In genomic region chr3:50260027-50260941, GRCh38 we compare ENCODE assay signal across 7 cellular contexts. TPM values are rescaled to one million over a fixed set of nuclear protein-coding genes. Genes with fewer than 3 reads are reported as not detected.
A peak's percentile ranks its signal among the peaks of the same experiment; 100 is the strongest.
DNase-seq lines count a peak whose midpoint lies in the region; ATAC-seq and TF ChIP-seq lines count a peak whose summit lies in the region.

No MANE protein-coding gene starts in this region.

- H3K9ac ChIP-seq in skeletal muscle satellite cell (ENCODE audit: low read depth, low read length), result peak overlapping the region; percentile 90

- in situ Hi-C loops in brain microvascular endothelial cell (cut with HindIII; ENCODE audit: low pct_ligation_motif_present, low sequenced_read_pairs), result no loop called here

- peak; percentile 65 for TF ChIP-seq POLR2A in GM15510 (IDR thresholded peaks at IDR 0.05; ENCODE audit: borderline replicate concordance, extremely low read depth, insufficient read length)

- peaks cover 33% of the 10 kb centered on the region for H3K36me3 ChIP-seq in brain microvascular endothelial cell (replicated peaks)
- H3K36me3 ChIP-seq in skeletal muscle satellite cell (ENCODE audit: insufficient read depth, low read length), result peaks cover 40% of the 10 kb centered on the region

- peak overlapping the region; percentile 83 for H3K27ac ChIP-seq in brain microvascular endothelial cell

- peak; percentile 80 for ATAC-seq in HG02588 (IDR thresholded peaks at IDR 0.05; ENCODE audit: unreplicated experiment)

- peak; percentile 66 for TF ChIP-seq CTCF in brain microvascular endothelial cell (IDR thresholded peaks at IDR 0.05; ENCODE audit: low read depth, low read length, missing control alignments)

- H3K27me3 ChIP-seq in brain microvascular endothelial cell (replicated peaks) (no peaks in the 10 kb centered on the region), skeletal muscle satellite cell (ENCODE audit: control insufficient read depth, insufficient read depth, low read length) (no peaks in the 10 kb centered on the region)

- H3K9me3 ChIP-seq in iPS-18c (ENCODE audit: control insufficient read depth, insufficient read depth, low read length) (no peaks in the 10 kb centered on the region), skeletal muscle satellite cell (replicated peaks; ENCODE audit: low read length) (no peaks in the 10 kb centered on the region)

- H3K4me3 ChIP-seq in brain microvascular endothelial cell (ENCODE audit: low read depth, low read length) (peak overlapping the region; percentile 60), iPS-18c (ENCODE audit: insufficient read depth, low read depth, low read length) (peak overlapping the region; percentile 51), skeletal muscle satellite cell (ENCODE audit: low read length) (peak overlapping the region; percentile 65)

- DNase-seq in NCI-H146 treated with DMSO at 0.1 percent for 48 hours (lab: John Stamatoyannopoulos, UW; ENCODE audit: unreplicated experiment), result peak; percentile 39
- peak; percentile 90 for DNase-seq in UCSD-AML1 (lab: John Stamatoyannopoulos, UW; ENCODE audit: unreplicated experiment)
- DNase-seq in brain microvascular endothelial cell, result peak; percentile 83

- H3K4me1 ChIP-seq in skeletal muscle satellite cell (ENCODE audit: control insufficient read depth, insufficient read depth, low read length), result peaks cover 46% of the 10 kb centered on the region

- H3K4me2 ChIP-seq in skeletal muscle satellite cell (ENCODE audit: low read length), result peak overlapping the region; percentile 82

RNA-seq across cellular contexts. Expression of gene SEMA3B, which starts 8.7 kb away (rescaled TPM):
- 0.51 and 1.5 TPM in 2 replicates for total RNA-seq in skeletal muscle satellite cell (2012; rRNA removed)

RNA-seq across cellular contexts. Expression of gene LSMEM2, which starts 18.6 kb away (rescaled TPM):
- 0.87 TPM in 1 of 2 replicates, not detected in the other for total RNA-seq in skeletal muscle satellite cell (2012; rRNA removed)

RNA-seq across cellular contexts. Expression of gene GNAI2, which starts 24.3 kb away (rescaled TPM):
- 223 and 229 TPM in 2 replicates for total RNA-seq in skeletal muscle satellite cell (2012; rRNA removed)

RNA-seq across cellular contexts. Expression of gene IFRD2, which starts 31.9 kb away (rescaled TPM):
- total RNA-seq in skeletal muscle satellite cell (2012; rRNA removed), result 135 and 160 TPM in 2 replicates

RNA-seq across cellular contexts. Expression of gene HYAL3, which starts 38.9 kb away (rescaled TPM):
- total RNA-seq in skeletal muscle satellite cell (2012; rRNA removed), result 5.1 and 8.5 TPM in 2 replicates

Comparison
In these comparisons a context has a peak if more than half of its experiments do, and no peak if none do; other contexts are left out.
1. Peak in every context shown above with its lines: DNase-seq, ATAC-seq, H3K4me3 ChIP-seq and H3K27ac ChIP-seq.
2. DNase-seq: peak in every context shown above with its lines; median percentile 90 in UCSD-AML1; 83 in brain microvascular endothelial cell; 39 in NCI-H146 treated with DMSO at 0.1 percent for 48 hours.